Comparison of ENCODE assay signal across 26 cellular contexts in the genomic region with DNA sequence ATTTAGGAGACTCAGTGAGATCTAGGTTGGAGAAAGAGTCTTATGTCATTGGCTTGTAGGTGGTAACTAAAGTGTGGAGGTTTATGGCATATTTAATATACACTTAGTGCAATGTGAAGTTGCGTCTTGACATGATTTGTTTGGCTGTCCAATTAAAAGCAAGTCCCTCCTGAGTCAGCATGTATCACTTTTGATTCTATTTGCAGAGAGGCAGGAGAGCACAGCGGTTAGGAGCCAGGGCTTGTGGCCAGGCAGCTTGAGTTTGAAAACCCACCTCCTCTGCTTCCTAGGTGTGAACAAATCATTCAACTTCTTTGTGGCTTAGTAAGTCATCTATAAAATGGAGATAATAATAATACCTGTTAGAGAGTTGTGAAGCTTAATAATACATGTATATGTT.
"Had no signal": no experiment of that assay in that cellular context is flagged by ENCODE, and none has a peak within 500 bp of the region (broad histone marks: within the 10 kb centered on the region; RNA-seq: fewer than 3 reads in every experiment).

No MANE protein-coding gene starts in this region.

- H3K9me3 ChIP-seq: MG63, Peyer's patch, SJSA1, SK-N-SH had no signal

- H3K9me2 ChIP-seq: SK-N-SH had no signal

- H3K9ac ChIP-seq: SK-N-SH had no signal

- DNase-seq: Kasumi-1, MG63, MV-4-11, NCI-H1092, NCI-H1105, NCI-H1417 treated with DMSO at 0.1 percent for 48 hours, NCI-H1436 treated with DMSO at 0.1 percent for 48 hours, NCI-H1694 treated with DMSO at 0.1 percent for 48 hours, NCI-H187 treated with DMSO at 0.1 percent for 48 hours, NCI-H2029, NCI-H2081, NCI-H2171 treated with DMSO at 0.1 percent for 48 hours, NCI-H2227 treated with DMSO at 0.1 percent for 48 hours, NCI-H345, NCI-H446, NCI-H510A treated with DMSO at 0.1 percent for 48 hours, NCI-H524 treated with DMSO at 0.1 percent for 48 hours, NCI-H526 treated with DMSO at 0.1 percent for 48 hours, NCI-H82, Peyer's patch, Right ventricle myocardium superior, SHP77 treated with DMSO at 0.1 percent for 48 hours, SK-N-SH, T-cell had no signal

- H3K4me3 ChIP-seq: MG63, Peyer's patch, SJSA1 had no signal

- H3K36me3 Mint-ChIP-seq: T-cell had no signal

- H3K4me1 ChIP-seq: Peyer's patch, SJSA1 had no signal

- ATAC-seq: T-cell had no signal

- H3K27ac ChIP-seq: Peyer's patch, RWPE1, SJSA1 had no signal

- H3K36me3 ChIP-seq: MG63, Peyer's patch, SJSA1 had no signal

- H3K27ac Mint-ChIP-seq: T-cell had no signal

- H3K4me2 ChIP-seq: SK-N-SH had no signal

- H3K27me3 ChIP-seq: MG63, Peyer's patch, SJSA1 had no signal

- H3K4me1 Mint-ChIP-seq: T-cell had no signal

- H3K4me3 Mint-ChIP-seq: T-cell had no signal
